Comparison of ENCODE assay signal across 2 cellular contexts in genomic region chr20:53083411-53083810, GRCh38.
TF ChIP-seq lines count a peak whose summit lies in the region.

No MANE protein-coding gene starts in this region.

TF ChIP-seq in SK-N-SH, 30 proteins besides CTCF, POLR2A, EP300 and RAD21 (continued from another document):
- no peak for TF ChIP-seq REST (IDR thresholded peaks at IDR 0.05; ENCODE audit: low read depth, low read length)
- no peak for TF ChIP-seq EZH2phosphoT487 (IDR thresholded peaks at IDR 0.05; ENCODE audit: borderline replicate concordance, low read depth)
- no peak for TF ChIP-seq USF1 (IDR thresholded peaks at IDR 0.05; ENCODE audit: borderline replicate concordance, low read depth)
- no peak for TF ChIP-seq CHD2 (IDR thresholded peaks at IDR 0.05; ENCODE audit: low read length, partially characterized antibody)
- TF ChIP-seq GATA2 (CRISPR knock-in tag; IDR thresholded peaks at IDR 0.05): no peak
- no peak for TF ChIP-seq SIN3A (IDR thresholded peaks at IDR 0.05; ENCODE audit: borderline replicate concordance, low read depth, low read length)
- TF ChIP-seq TAF1 (IDR thresholded peaks at IDR 0.05; ENCODE audit: borderline replicate concordance, low read depth, low read length): no peak
- TF ChIP-seq NRF1 (IDR thresholded peaks at IDR 0.05; ENCODE audit: low read depth, low read length): no peak
- no peak for TF ChIP-seq ZBTB33 (IDR thresholded peaks at IDR 0.05; ENCODE audit: borderline replicate concordance, low read depth)
- TF ChIP-seq YY1 (IDR thresholded peaks at IDR 0.05; ENCODE audit: low read depth): no peak
TF ChIP-seq in SK-N-SH: peak in this region for 0.

TF ChIP-seq in HepG2, 621 proteins besides CTCF, POLR2A, EP300 and RAD21 (continued from another document):
- no peak for TF ChIP-seq ZBTB49 (CRISPR knock-in tag; IDR thresholded peaks at IDR 0.05; ENCODE audit: borderline replicate concordance)
- no peak for TF ChIP-seq DMAP1 (CRISPR knock-in tag; IDR thresholded peaks at IDR 0.05)
- TF ChIP-seq ZFP36L1 (CRISPR knock-in tag; IDR thresholded peaks at IDR 0.05): 0 out of 2 replicates have a peak, but pooled peaks have one; percentile 32
- TF ChIP-seq RARG (CRISPR knock-in tag; IDR thresholded peaks at IDR 0.05; ENCODE audit: low read depth): no peak
- TF ChIP-seq PPARG (CRISPR knock-in tag; conservative IDR thresholded peaks at IDR 0.05): 0 out of 2 replicates have a peak, but pooled peaks have one; percentile 10
- TF ChIP-seq SOX6 (IDR thresholded peaks at IDR 0.05): no peak
- no peak for TF ChIP-seq SOX6 (CRISPR knock-in tag; IDR thresholded peaks at IDR 0.05)
- TF ChIP-seq KDM5B (CRISPR knock-in tag; IDR thresholded peaks at IDR 0.05; ENCODE audit: borderline replicate concordance): no peak
- TF ChIP-seq ZNF83 (CRISPR knock-in tag; IDR thresholded peaks at IDR 0.05; ENCODE audit: borderline replicate concordance): no peak
- TF ChIP-seq HMGXB3 (CRISPR knock-in tag; IDR thresholded peaks at IDR 0.05; ENCODE audit: borderline replicate concordance): no peak
- peak; percentile 45; the same call in 1 of the 2 replicates for TF ChIP-seq SOX5 (CRISPR knock-in tag; IDR thresholded peaks at IDR 0.05; ENCODE audit: borderline replicate concordance)
- TF ChIP-seq ZNF629 (CRISPR knock-in tag; conservative IDR thresholded peaks at IDR 0.05): peak; percentile 81
- TF ChIP-seq SOX13 (IDR thresholded peaks at IDR 0.05): no peak
- TF ChIP-seq SOX13 (CRISPR knock-in tag; conservative IDR thresholded peaks at IDR 0.05 in 1 of 2, IDR thresholded peaks at IDR 0.05 in 1 of 2): peak in 1 of 2 experiments; percentile 59; a peak in 1 of 4 replicates
